ENCODE assay signal across 15 cellular contexts in the genomic region with DNA sequence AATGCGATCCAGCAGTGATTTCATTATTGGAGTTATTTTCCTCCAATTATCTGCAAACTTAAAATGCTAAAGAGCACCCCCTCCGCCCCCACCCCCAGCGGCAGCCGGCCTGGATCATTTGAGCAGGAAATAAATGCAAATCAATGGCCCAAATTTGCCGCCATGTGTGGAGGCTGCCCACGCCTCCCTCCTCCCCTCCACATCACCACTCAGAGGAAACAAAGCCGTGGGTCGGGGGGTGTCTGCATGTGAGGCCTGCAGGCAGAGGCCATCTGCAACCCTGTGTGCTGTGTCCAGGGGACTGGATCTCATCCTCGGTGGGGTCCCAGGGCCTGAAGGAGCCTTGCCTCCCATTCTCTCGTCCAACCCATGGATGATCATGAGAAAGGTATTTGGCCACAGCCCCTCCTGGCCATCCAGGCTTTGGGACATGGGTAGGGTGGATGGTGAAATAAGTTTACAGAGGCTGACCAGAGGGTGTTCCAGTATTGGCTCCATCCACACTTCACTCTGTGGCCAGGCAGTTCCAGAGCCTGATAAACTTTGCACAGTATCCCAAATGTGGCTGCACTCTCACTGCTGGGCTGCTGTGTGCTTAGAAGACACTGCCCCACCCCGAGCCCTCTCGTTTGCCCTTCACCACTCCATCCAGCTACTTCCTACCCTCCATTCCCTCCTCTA.
"Had no signal": no experiment of that assay in that cellular context is flagged by ENCODE, and none has a peak within 500 bp of the region (broad histone marks: within the 10 kb centered on the region; RNA-seq: fewer than 3 reads in every experiment).

No MANE protein-coding gene starts in this region.

- H3K4me3 Mint-ChIP-seq: activated CD4-positive, alpha-beta memory T cell treated with anti-CD3 and anti-CD28 coated beads for 36 hours; activated naive CD8-positive, alpha-beta T cell treated with anti-CD3 and anti-CD28 coated beads for 36 hours; mesothelial cell of epicardium; stimulated activated naive CD8-positive, alpha-beta T cell treated with anti-CD3 and anti-CD28 coated beads, Interleukin-15, Interleukin-2, amounts not matched to agents 100 ng/mL and 50 ng/mL, for 24 hours had no signal

- H3K36me3 Mint-ChIP-seq: activated CD4-positive, alpha-beta memory T cell treated with anti-CD3 and anti-CD28 coated beads for 36 hours; activated naive CD8-positive, alpha-beta T cell treated with anti-CD3 and anti-CD28 coated beads for 36 hours; mesothelial cell of epicardium had no signal

- H3K27me3 Mint-ChIP-seq: activated naive CD8-positive, alpha-beta T cell treated with anti-CD3 and anti-CD28 coated beads for 36 hours; stimulated activated naive CD8-positive, alpha-beta T cell treated with anti-CD3 and anti-CD28 coated beads, Interleukin-15, Interleukin-2, amounts not matched to agents 100 ng/mL and 50 ng/mL, for 24 hours had no signal

- H3K9me3 ChIP-seq: colonic mucosa, esophagus squamous epithelium, neutrophil, prostate gland had no signal

- H3K36me3 ChIP-seq: colonic mucosa, esophagus squamous epithelium, neutrophil, prostate gland had no signal

- H3K4me1 ChIP-seq: colonic mucosa had no signal

- H3K4me3 ChIP-seq: colonic mucosa, esophagus squamous epithelium, prostate gland had no signal

- H3K9me3 Mint-ChIP-seq: activated CD4-positive, alpha-beta memory T cell treated with anti-CD3 and anti-CD28 coated beads for 36 hours; activated naive CD8-positive, alpha-beta T cell treated with anti-CD3 and anti-CD28 coated beads for 36 hours; mesothelial cell of epicardium; stimulated activated naive CD8-positive, alpha-beta T cell treated with anti-CD3 and anti-CD28 coated beads, Interleukin-15, Interleukin-2, amounts not matched to agents 100 ng/mL and 50 ng/mL, for 24 hours had no signal

- H3K27ac Mint-ChIP-seq: activated CD4-positive, alpha-beta memory T cell treated with anti-CD3 and anti-CD28 coated beads for 36 hours; activated naive CD8-positive, alpha-beta T cell treated with anti-CD3 and anti-CD28 coated beads for 36 hours; mesothelial cell of epicardium; stimulated activated naive CD8-positive, alpha-beta T cell treated with anti-CD3 and anti-CD28 coated beads, Interleukin-15, Interleukin-2, amounts not matched to agents 100 ng/mL and 50 ng/mL, for 24 hours had no signal

- H3K27me3 ChIP-seq: colonic mucosa, esophagus squamous epithelium had no signal

- DNase-seq: activated CD4-positive, alpha-beta memory T cell treated with anti-CD3 and anti-CD28 coated beads for 36 hours; activated gamma-delta T cell; activated naive CD8-positive, alpha-beta T cell treated with anti-CD3 and anti-CD28 coated beads for 36 hours; activated T-cell treated with anti-CD3 and anti-CD28 coated beads, Interleukin-2, amount 50 U/mL, for 48 hours; caudate nucleus; colonic mucosa; esophagus squamous epithelium; foreskin keratinocyte; stimulated activated CD4-positive, alpha-beta T cell treated with anti-CD3 and anti-CD28 coated beads, Interleukin-2, amount 100 ng/mL, for 48 hours; SW 1271; T-helper 9 cell had no signal

- H3K27ac ChIP-seq: colonic mucosa, esophagus squamous epithelium, foreskin keratinocyte, neutrophil, prostate gland had no signal
